In genomic region chr17:19377602-19378415, GRCh38 we compare ENCODE assay signal across 1 cellular context.
TF ChIP-seq lines count a peak whose summit lies in the region.

No MANE protein-coding gene starts in this region.

TF ChIP-seq in K562, 482 proteins besides CTCF, POLR2A, EP300 and RAD21 (continued from another document):
- TF ChIP-seq HDGF (IDR thresholded peaks at IDR 0.05), result no peak; the same call in 1 of the 2 replicates
- no peak for TF ChIP-seq PTTG1 (tag; IDR thresholded peaks at IDR 0.05; ENCODE audit: low read depth)
- TF ChIP-seq, protein P1, sequence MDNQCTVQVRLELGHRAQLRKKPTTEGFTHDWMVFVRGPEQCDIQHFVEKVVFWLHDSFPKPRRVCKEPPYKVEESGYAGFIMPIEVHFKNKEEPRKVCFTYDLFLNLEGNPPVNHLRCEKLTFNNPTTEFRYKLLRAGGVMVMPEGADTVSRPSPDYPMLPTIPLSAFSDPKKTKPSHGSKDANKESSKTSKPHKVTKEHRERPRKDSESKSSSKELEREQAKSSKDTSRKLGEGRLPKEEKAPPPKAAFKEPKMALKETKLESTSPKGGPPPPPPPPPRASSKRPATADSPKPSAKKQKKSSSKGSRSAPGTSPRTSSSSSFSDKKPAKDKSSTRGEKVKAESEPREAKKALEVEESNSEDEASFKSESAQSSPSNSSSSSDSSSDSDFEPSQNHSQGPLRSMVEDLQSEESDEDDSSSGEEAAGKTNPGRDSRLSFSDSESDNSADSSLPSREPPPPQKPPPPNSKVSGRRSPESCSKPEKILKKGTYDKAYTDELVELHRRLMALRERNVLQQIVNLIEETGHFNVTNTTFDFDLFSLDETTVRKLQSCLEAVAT (IDR thresholded peaks at IDR 0.05), result no peak
- no peak for TF ChIP-seq XRCC5 (IDR thresholded peaks at IDR 0.05; ENCODE audit: low read depth, low read length)
- TF ChIP-seq BCL6 (CRISPR knock-in tag; IDR thresholded peaks at IDR 0.05), result no peak
- TF ChIP-seq LEF1 (IDR thresholded peaks at IDR 0.05), result no peak
- peak; percentile 44; the same call in 1 of the 2 replicates for TF ChIP-seq FOSL1 (tag; conservative IDR thresholded peaks at IDR 0.05)
- TF ChIP-seq, protein P2, sequence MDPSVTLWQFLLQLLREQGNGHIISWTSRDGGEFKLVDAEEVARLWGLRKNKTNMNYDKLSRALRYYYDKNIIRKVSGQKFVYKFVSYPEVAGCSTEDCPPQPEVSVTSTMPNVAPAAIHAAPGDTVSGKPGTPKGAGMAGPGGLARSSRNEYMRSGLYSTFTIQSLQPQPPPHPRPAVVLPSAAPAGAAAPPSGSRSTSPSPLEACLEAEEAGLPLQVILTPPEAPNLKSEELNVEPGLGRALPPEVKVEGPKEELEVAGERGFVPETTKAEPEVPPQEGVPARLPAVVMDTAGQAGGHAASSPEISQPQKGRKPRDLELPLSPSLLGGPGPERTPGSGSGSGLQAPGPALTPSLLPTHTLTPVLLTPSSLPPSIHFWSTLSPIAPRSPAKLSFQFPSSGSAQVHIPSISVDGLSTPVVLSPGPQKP (CRISPR knock-in tag; IDR thresholded peaks at IDR 0.05), result no peak
- peak; percentile 70 for TF ChIP-seq RBM25 (IDR thresholded peaks at IDR 0.05; ENCODE audit: low read depth, low read length, severe bottlenecking)
- no peak for TF ChIP-seq PHB (CRISPR knock-in tag; IDR thresholded peaks at IDR 0.05)
- no peak for TF ChIP-seq MXI1 (IDR thresholded peaks at IDR 0.05; ENCODE audit: low read depth, low read length)
- peak; percentile 63 for TF ChIP-seq CXXC5 (CRISPR knock-in tag; IDR thresholded peaks at IDR 0.05)
- no peak for TF ChIP-seq BRF1 (IDR thresholded peaks at IDR 0.05; ENCODE audit: borderline replicate concordance, extremely low read depth, insufficient read length)
- TF ChIP-seq CC2D1A (IDR thresholded peaks at IDR 0.05), result no peak
- no peak; the same call in 1 of the 2 replicates for TF ChIP-seq ETS1 (conservative IDR thresholded peaks at IDR 0.05; ENCODE audit: control insufficient read depth, low read depth, low read length)
- TF ChIP-seq ZBTB17 (CRISPR knock-in tag; IDR thresholded peaks at IDR 0.05), result no peak; the same call in 1 of the 2 replicates
- TF ChIP-seq MAZ (CRISPR knock-in tag; conservative IDR thresholded peaks at IDR 0.05 in 1 of 2, IDR thresholded peaks at IDR 0.05 in 1 of 2), result peak in 1 of 2 experiments; percentile 52; a peak in 2 of 4 replicates
- no peak for TF ChIP-seq ZNF280A (IDR thresholded peaks at IDR 0.05; ENCODE audit: low read depth, partially characterized antibody)
- no peak for TF ChIP-seq ZC3H11A (IDR thresholded peaks at IDR 0.05; ENCODE audit: low read depth, low read length)
- no peak for TF ChIP-seq MCM7 (IDR thresholded peaks at IDR 0.05)
- no peak for TF ChIP-seq MYC (IDR thresholded peaks at IDR 0.05; ENCODE audit: low read depth, low read length)
- no peak for TF ChIP-seq MYC (CRISPR knock-in tag; IDR thresholded peaks at IDR 0.05; ENCODE audit: borderline replicate concordance, low read depth)
- no peak for TF ChIP-seq ATF1 (CRISPR knock-in tag; IDR thresholded peaks at IDR 0.05)
- peak; percentile 81 for TF ChIP-seq ATF1 (tag; IDR thresholded peaks at IDR 0.05)
- no peak for TF ChIP-seq E2F1 (CRISPR knock-in tag; IDR thresholded peaks at IDR 0.05)
- TF ChIP-seq MAFK (IDR thresholded peaks at IDR 0.05; ENCODE audit: low read length), result no peak
- TF ChIP-seq NR1H2 (CRISPR knock-in tag; IDR thresholded peaks at IDR 0.05), result no peak
- TF ChIP-seq, protein P3, sequence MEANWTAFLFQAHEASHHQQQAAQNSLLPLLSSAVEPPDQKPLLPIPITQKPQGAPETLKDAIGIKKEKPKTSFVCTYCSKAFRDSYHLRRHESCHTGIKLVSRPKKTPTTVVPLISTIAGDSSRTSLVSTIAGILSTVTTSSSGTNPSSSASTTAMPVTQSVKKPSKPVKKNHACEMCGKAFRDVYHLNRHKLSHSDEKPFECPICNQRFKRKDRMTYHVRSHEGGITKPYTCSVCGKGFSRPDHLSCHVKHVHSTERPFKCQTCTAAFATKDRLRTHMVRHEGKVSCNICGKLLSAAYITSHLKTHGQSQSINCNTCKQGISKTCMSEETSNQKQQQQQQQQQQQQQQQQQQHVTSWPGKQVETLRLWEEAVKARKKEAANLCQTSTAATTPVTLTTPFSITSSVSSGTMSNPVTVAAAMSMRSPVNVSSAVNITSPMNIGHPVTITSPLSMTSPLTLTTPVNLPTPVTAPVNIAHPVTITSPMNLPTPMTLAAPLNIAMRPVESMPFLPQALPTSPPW (CRISPR knock-in tag; IDR thresholded peaks at IDR 0.05), result peak; percentile 82; the same call in 1 of the 2 replicates
